In the genomic region with DNA sequence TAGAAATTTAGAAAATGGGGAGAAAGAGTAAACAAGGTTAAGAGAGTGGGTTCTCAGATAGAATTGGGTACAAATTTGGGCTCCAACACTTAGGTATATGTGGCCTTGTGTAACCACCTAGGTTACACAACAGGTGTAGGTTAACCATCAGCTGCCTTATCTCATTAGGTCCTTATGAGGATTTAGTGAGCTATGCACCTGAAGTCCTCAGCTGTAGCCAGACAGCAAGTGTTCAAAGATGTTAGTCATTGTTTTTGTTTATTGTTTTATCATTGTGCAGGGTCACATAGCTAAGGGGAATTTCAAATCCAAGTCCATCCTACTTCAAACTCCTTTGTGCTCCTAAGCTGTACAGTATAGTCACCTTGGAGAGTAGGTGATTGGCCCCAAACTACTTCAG, we compare ENCODE assay signal across 8 cellular contexts. TPM values are rescaled to one million over a fixed set of nuclear protein-coding genes. Genes with fewer than 3 reads are reported as not detected.
A peak's percentile ranks its signal among the peaks of the same experiment; 100 is the strongest.
DNase-seq lines count a peak whose midpoint lies in the region; ATAC-seq and TF ChIP-seq lines count a peak whose summit lies in the region.

No MANE protein-coding gene starts in this region.

- H3K9me2 ChIP-seq in hepatocyte (replicated peaks; ENCODE audit: insufficient read depth), result no peaks in the 10 kb centered on the region

- peaks cover 37% of the 10 kb centered on the region for H3K4me1 Mint-ChIP-seq in activated naive CD4-positive, alpha-beta T cell treated with anti-CD3 and anti-CD28 coated beads, Interleukin-2, amount 10 ng/mL, durations not matched to agents 7 days and 5 days
- peaks cover 28 to 39% of the 10 kb centered on the region in 2 donors for H3K4me1 Mint-ChIP-seq in stimulated activated naive B cell treated with anti-CD40 and anti-IgM and Interleukin-4, amounts not matched to agents 10 μg/mL and 1 μg/mL and 100 μg/mL, for 72 hours

- H3K9ac ChIP-seq in SK-N-MC (ENCODE audit: insufficient read length), result no peak overlapping the region

- TF ChIP-seq CTCF in hepatocyte (IDR thresholded peaks at IDR 0.05; ENCODE audit: poor library complexity) (no peak), ovary (IDR thresholded peaks at IDR 0.05) (no peak)

- peaks cover 7% of the 10 kb centered on the region for H3K9me3 Mint-ChIP-seq in activated naive CD4-positive, alpha-beta T cell treated with anti-CD3 and anti-CD28 coated beads, Interleukin-2, amount 10 ng/mL, durations not matched to agents 7 days and 5 days
- H3K9me3 Mint-ChIP-seq in stimulated activated naive B cell treated with anti-CD40 and anti-IgM and Interleukin-4, amounts not matched to agents 10 μg/mL and 1 μg/mL and 100 μg/mL, for 72 hours, result peaks cover 2 to 3% of the 10 kb centered on the region in 2 donors

- CTCF ChIA-PET in activated naive CD4-positive, alpha-beta T cell treated with anti-CD3 and anti-CD28 coated beads, Interleukin-2, amount 10 ng/mL, durations not matched to agents 7 days and 5 days (lab: Charles Lee), result interaction anchor here (0.8 to 1.5 kb wide), 2 partner anchors 51 to 97 kb away, joined by 3 to 5 read pairs; no protein-coding TSS in a partner anchor

- intact Hi-C loops in ovary (cut with DNase I), result no loop called here

- H3K79me2 ChIP-seq in hepatocyte, result peaks cover 38% of the 10 kb centered on the region

- peaks cover 6% of the 10 kb centered on the region for H4K20me1 ChIP-seq in hepatocyte (ENCODE audit: insufficient read depth, poor library complexity, severe bottlenecking)

- no peak overlapping the region for H3K27ac ChIP-seq in SK-N-MC
- no peak overlapping the region for H3K27ac ChIP-seq in hepatocyte
- no peak overlapping the region for H3K27ac ChIP-seq in ovary

- no peak for ATAC-seq in stimulated activated naive B cell treated with anti-CD40 and anti-IgM and Interleukin-4, amounts not matched to agents 10 μg/mL and 1 μg/mL and 100 μg/mL, for 72 hours (replicated peaks)
- ATAC-seq in HG03045 (IDR thresholded peaks at IDR 0.05; ENCODE audit: unreplicated experiment) (no peak), GM19463 (IDR thresholded peaks at IDR 0.05; ENCODE audit: unreplicated experiment) (no peak)

- H3K4me1 ChIP-seq in hepatocyte (ENCODE audit: insufficient read depth) (peaks cover 17% of the 10 kb centered on the region), ovary (ENCODE audit: insufficient read depth) (peaks cover 11% of the 10 kb centered on the region)

- H3K4me3 Mint-ChIP-seq in activated naive CD4-positive, alpha-beta T cell treated with anti-CD3 and anti-CD28 coated beads, Interleukin-2, amount 10 ng/mL, durations not matched to agents 7 days and 5 days, result peak overlapping the region; percentile 82
- H3K4me3 Mint-ChIP-seq in stimulated activated naive B cell treated with anti-CD40 and anti-IgM and Interleukin-4, amounts not matched to agents 10 μg/mL and 1 μg/mL and 100 μg/mL, for 72 hours, result peak overlapping the region; percentile 87 to 88

- no peak overlapping the region for H3K27ac Mint-ChIP-seq in activated naive CD4-positive, alpha-beta T cell treated with anti-CD3 and anti-CD28 coated beads, Interleukin-2, amount 10 ng/mL, durations not matched to agents 7 days and 5 days
- H3K27ac Mint-ChIP-seq in stimulated activated naive B cell treated with anti-CD40 and anti-IgM and Interleukin-4, amounts not matched to agents 10 μg/mL and 1 μg/mL and 100 μg/mL, for 72 hours, result no peak overlapping the region

- no peaks in the 10 kb centered on the region for H3K36me3 ChIP-seq in SK-N-MC (ENCODE audit: insufficient read depth, low read length)
- no peaks in the 10 kb centered on the region for H3K36me3 ChIP-seq in hepatocyte (replicated peaks; ENCODE audit: insufficient read depth, low read depth)
- no peaks in the 10 kb centered on the region for H3K36me3 ChIP-seq in ovary

- DNase-seq in activated naive CD4-positive, alpha-beta T cell treated with anti-CD3 and anti-CD28 coated beads, Interleukin-2, amount 10 ng/mL, durations not matched to agents 7 days and 5 days, result no peak
- DNase-seq in activated naive CD4-positive, alpha-beta T cell treated with Interleukin-2 at 50 U/mL for 16 hours, result no peak
- no peak for DNase-seq in SK-N-MC (ENCODE audit: low read depth, low spot score)
- DNase-seq in hepatocyte (ENCODE audit: low spot score), result no peak
- no peak for DNase-seq in stimulated activated naive B cell treated with anti-CD40 and anti-IgM and Interleukin-4, amounts not matched to agents 10 μg/mL and 1 μg/mL and 100 μg/mL, for 72 hours
- DNase-seq in ovary, result no peak

- H3K27me3 ChIP-seq in hepatocyte (no peaks in the 10 kb centered on the region), ovary (no peaks in the 10 kb centered on the region)

- TF ChIP-seq EP300 in ovary (IDR thresholded peaks at IDR 0.05), result no peak

- peaks cover 9% of the 10 kb centered on the region for H3K36me3 Mint-ChIP-seq in activated naive CD4-positive, alpha-beta T cell treated with anti-CD3 and anti-CD28 coated beads, Interleukin-2, amount 10 ng/mL, durations not matched to agents 7 days and 5 days
- peaks cover 4 to 6% of the 10 kb centered on the region in 2 donors for H3K36me3 Mint-ChIP-seq in stimulated activated naive B cell treated with anti-CD40 and anti-IgM and Interleukin-4, amounts not matched to agents 10 μg/mL and 1 μg/mL and 100 μg/mL, for 72 hours

- H2AFZ ChIP-seq in hepatocyte, result no peak overlapping the region

- H3K9me3 ChIP-seq in SK-N-MC (ENCODE audit: low read depth, low read length) (no peaks in the 10 kb centered on the region), hepatocyte (ENCODE audit: low read depth) (no peaks in the 10 kb centered on the region), ovary (no peaks in the 10 kb centered on the region)

- peak overlapping the region; percentile 84 for H3K4me3 ChIP-seq in SK-N-MC
- H3K4me3 ChIP-seq in hepatocyte, result no peak overlapping the region
- H3K4me3 ChIP-seq in ovary, result no peak overlapping the region

- H3K27me3 Mint-ChIP-seq in activated naive CD4-positive, alpha-beta T cell treated with anti-CD3 and anti-CD28 coated beads, Interleukin-2, amount 10 ng/mL, durations not matched to agents 7 days and 5 days, result no peaks in the 10 kb centered on the region
- peaks cover 3 to 6% of the 10 kb centered on the region in 2 donors for H3K27me3 Mint-ChIP-seq in stimulated activated naive B cell treated with anti-CD40 and anti-IgM and Interleukin-4, amounts not matched to agents 10 μg/mL and 1 μg/mL and 100 μg/mL, for 72 hours

- peak overlapping the region; percentile 84 for H3K4me2 ChIP-seq in hepatocyte

- TF ChIP-seq POLR2A in ovary (IDR thresholded peaks at IDR 0.05), result no peak

RNA-seq across cellular contexts. Expression of gene TRIM32, which starts 1.0 kb away (rescaled TPM):
- 24.1 and 30.8 TPM in 2 replicates for total RNA-seq in hepatocyte
- 14.2 and 21.0 TPM in 2 replicates for polyA plus RNA-seq in hepatocyte
- 10 to 100 TPM; 10.5 to 29.2 (median 22.1) TPM for total RNA-seq in ovary
- 10 to 100 TPM in 1 of 2 donors, 1 to 10 TPM in 1; 7.0 to 18.6 TPM for polyA plus RNA-seq in ovary
